In the genomic region with DNA sequence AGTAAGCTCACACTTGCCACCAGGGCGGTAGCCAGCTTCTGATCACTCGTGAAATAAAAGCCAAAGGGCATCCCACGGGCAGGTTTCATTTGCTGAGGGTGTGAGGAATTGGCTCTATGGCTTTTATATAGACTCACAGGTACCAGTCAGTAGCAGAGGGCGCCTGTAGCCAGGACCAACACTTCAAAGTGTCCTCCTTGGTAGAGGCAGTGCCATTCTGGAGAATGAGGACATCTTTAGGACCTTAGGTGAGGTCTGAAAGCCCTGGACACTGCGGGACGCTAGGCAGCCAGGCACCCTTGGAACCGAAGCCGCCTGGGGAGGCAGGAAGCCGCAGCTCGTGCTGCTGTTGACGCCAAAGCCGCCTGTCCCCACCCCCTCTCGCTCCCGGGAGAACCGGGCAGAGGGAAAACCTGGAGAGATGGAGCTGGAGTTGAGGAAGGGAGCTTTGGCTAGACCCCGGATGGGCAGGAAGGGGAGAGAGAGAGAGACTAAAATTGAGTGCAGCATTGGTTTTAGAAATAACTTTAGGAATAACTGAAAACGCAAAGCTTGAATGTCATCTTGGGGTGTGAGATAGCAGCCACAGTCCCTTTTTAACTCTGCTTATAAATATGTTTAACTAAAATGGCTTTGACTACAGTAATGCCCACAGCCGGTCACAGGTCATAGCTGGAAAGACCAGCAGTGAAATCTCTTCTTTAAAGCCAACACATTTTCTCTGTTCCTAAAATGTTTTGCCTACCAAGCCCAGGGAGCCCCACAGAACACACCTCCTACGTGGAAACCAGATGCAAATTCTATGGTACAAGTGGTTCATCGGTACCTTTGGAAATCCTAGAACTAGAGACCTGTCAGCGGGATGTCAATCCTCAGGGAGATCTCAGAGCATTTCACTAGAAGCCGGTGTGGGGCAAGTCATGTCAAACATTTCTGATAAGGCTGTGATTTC, we compare ENCODE assay signal across 1 cellular context.
TF ChIP-seq lines count a peak whose summit lies in the region.

No MANE protein-coding gene starts in this region.

TF ChIP-seq in K562, 482 proteins besides CTCF, POLR2A, EP300 and RAD21 (continued from another document and continues in another):
- TF ChIP-seq CREM (IDR thresholded peaks at IDR 0.05; ENCODE audit: low read depth) (peak; percentile 75), BCOR (IDR thresholded peaks at IDR 0.05) (peak; percentile 55; the same call in 1 of the 2 replicates), CBFB (CRISPR knock-in tag; IDR thresholded peaks at IDR 0.05) (no peak), ZNF324 (CRISPR knock-in tag; IDR thresholded peaks at IDR 0.05) (no peak), TAL1 (IDR thresholded peaks at IDR 0.05) (no peak), JUNB (CRISPR knock-in tag; conservative IDR thresholded peaks at IDR 0.05) (0 out of 2 replicates have a peak, but pooled peaks have one; percentile 1), TRIM24 (IDR thresholded peaks at IDR 0.05) (peak; percentile 29 to 68; a peak in 3 of 4 replicates), ZNF217 (CRISPR knock-in tag; IDR thresholded peaks at IDR 0.05) (no peak), TCF15 (CRISPR knock-in tag; IDR thresholded peaks at IDR 0.05) (no peak), ATF1 (CRISPR knock-in tag; IDR thresholded peaks at IDR 0.05) (no peak), ATF1 (tag; IDR thresholded peaks at IDR 0.05) (peak; percentile 82), HDAC3 (IDR thresholded peaks at IDR 0.05; ENCODE audit: borderline replicate concordance, partially characterized antibody) (peak; percentile 34), ZNF224 (CRISPR knock-in tag; IDR thresholded peaks at IDR 0.05) (no peak), PHF8 (IDR thresholded peaks at IDR 0.05; ENCODE audit: borderline replicate concordance, low read length) (peak; percentile 54; the same call in 1 of the 2 replicates), ZNF445 (CRISPR knock-in tag; IDR thresholded peaks at IDR 0.05; ENCODE audit: low read depth) (no peak), NR4A1 (CRISPR knock-in tag; IDR thresholded peaks at IDR 0.05) (no peak), NR4A1 (tag; IDR thresholded peaks at IDR 0.05) (peak; percentile 80; the same call in 1 of the 2 replicates), KAT7 (CRISPR knock-in tag; IDR thresholded peaks at IDR 0.05; ENCODE audit: borderline replicate concordance) (peak; percentile 95), MAX (CRISPR knock-in tag; IDR thresholded peaks at IDR 0.05) (peak; percentile 94), SNRNP70 (optimal IDR thresholded peaks at IDR 0.05; ENCODE audit: low read depth, low read length) (no peak), KLF16 (IDR thresholded peaks at IDR 0.05) (no peak), CHD1 (IDR thresholded peaks at IDR 0.05; ENCODE audit: low read length) (no peak), RBM34 (IDR thresholded peaks at IDR 0.05; ENCODE audit: borderline replicate concordance, insufficient read depth, low read length) (no peak), THRB (CRISPR knock-in tag; conservative IDR thresholded peaks at IDR 0.05) (0 out of 2 replicates have a peak, but pooled peaks have one; percentile 36), RCOR1 (IDR thresholded peaks at IDR 0.05; ENCODE audit: borderline replicate concordance in 1 of 2, low read depth in 2 of 2, low read length in 2 of 2) (peak in 1 of 2 experiments; percentile 81; a peak in 2 of 4 replicates), ZNF175 (CRISPR knock-in tag; IDR thresholded peaks at IDR 0.05; ENCODE audit: low read depth) (peak; percentile 84), MCM5 (IDR thresholded peaks at IDR 0.05; ENCODE audit: low read depth) (no peak), ZSCAN32 (CRISPR knock-in tag; IDR thresholded peaks at IDR 0.05) (no peak), ETS2 (tag; IDR thresholded peaks at IDR 0.05; ENCODE audit: borderline replicate concordance, poor library complexity, severe bottlenecking) (no peak), PKNOX1 (IDR thresholded peaks at IDR 0.05) (peak; percentile 77), ERF (CRISPR knock-in tag; IDR thresholded peaks at IDR 0.05) (peak; percentile 46; the same call in 1 of the 2 replicates), NONO (IDR thresholded peaks at IDR 0.05; ENCODE audit: low read depth in 2 of 2, low read length in 1 of 2) (no peak), TEAD4 (IDR thresholded peaks at IDR 0.05; ENCODE audit: low read length) (peak; percentile 30; the same call in 1 of the 2 replicates), TEAD4 (CRISPR knock-in tag; IDR thresholded peaks at IDR 0.05; ENCODE audit: borderline replicate concordance) (no peak), FOXA1 (IDR thresholded peaks at IDR 0.05; ENCODE audit: borderline replicate concordance) (no peak), DDX20 (tag; IDR thresholded peaks at IDR 0.05; ENCODE audit: low read depth) (no peak), MITF (IDR thresholded peaks at IDR 0.05) (no peak), ELF1 (tag; IDR thresholded peaks at IDR 0.05) (peak; percentile 80), RUNX1 (IDR thresholded peaks at IDR 0.05; ENCODE audit: low read depth) (no peak), DEAF1 (CRISPR knock-in tag; IDR thresholded peaks at IDR 0.05) (peak; percentile 45), SIRT6 (IDR thresholded peaks at IDR 0.05; ENCODE audit: low read depth, low read length) (no peak), ELF4 (CRISPR knock-in tag; IDR thresholded peaks at IDR 0.05) (peak; percentile 88), HNRNPL (IDR thresholded peaks at IDR 0.05; ENCODE audit: low read depth, low read length) (no peak), CBX1 (IDR thresholded peaks at IDR 0.05; ENCODE audit: low read depth) (0 out of 2 replicates have a peak, but pooled peaks have one; percentile 38), NR3C1 (CRISPR knock-in tag; IDR thresholded peaks at IDR 0.05) (no peak)
- TF ChIP-seq, protein P1, sequence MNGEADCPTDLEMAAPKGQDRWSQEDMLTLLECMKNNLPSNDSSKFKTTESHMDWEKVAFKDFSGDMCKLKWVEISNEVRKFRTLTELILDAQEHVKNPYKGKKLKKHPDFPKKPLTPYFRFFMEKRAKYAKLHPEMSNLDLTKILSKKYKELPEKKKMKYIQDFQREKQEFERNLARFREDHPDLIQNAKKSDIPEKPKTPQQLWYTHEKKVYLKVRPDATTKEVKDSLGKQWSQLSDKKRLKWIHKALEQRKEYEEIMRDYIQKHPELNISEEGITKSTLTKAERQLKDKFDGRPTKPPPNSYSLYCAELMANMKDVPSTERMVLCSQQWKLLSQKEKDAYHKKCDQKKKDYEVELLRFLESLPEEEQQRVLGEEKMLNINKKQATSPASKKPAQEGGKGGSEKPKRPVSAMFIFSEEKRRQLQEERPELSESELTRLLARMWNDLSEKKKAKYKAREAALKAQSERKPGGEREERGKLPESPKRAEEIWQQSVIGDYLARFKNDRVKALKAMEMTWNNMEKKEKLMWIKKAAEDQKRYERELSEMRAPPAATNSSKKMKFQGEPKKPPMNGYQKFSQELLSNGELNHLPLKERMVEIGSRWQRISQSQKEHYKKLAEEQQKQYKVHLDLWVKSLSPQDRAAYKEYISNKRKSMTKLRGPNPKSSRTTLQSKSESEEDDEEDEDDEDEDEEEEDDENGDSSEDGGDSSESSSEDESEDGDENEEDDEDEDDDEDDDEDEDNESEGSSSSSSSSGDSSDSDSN (IDR thresholded peaks at IDR 0.05; ENCODE audit: borderline replicate concordance in 1 of 2, low read depth in 2 of 2, low read length in 2 of 2) = 0 out of 4 replicates have a peak, but pooled peaks of 1 of the 2 experiments have one; percentile 66
- TF ChIP-seq, protein P2, sequence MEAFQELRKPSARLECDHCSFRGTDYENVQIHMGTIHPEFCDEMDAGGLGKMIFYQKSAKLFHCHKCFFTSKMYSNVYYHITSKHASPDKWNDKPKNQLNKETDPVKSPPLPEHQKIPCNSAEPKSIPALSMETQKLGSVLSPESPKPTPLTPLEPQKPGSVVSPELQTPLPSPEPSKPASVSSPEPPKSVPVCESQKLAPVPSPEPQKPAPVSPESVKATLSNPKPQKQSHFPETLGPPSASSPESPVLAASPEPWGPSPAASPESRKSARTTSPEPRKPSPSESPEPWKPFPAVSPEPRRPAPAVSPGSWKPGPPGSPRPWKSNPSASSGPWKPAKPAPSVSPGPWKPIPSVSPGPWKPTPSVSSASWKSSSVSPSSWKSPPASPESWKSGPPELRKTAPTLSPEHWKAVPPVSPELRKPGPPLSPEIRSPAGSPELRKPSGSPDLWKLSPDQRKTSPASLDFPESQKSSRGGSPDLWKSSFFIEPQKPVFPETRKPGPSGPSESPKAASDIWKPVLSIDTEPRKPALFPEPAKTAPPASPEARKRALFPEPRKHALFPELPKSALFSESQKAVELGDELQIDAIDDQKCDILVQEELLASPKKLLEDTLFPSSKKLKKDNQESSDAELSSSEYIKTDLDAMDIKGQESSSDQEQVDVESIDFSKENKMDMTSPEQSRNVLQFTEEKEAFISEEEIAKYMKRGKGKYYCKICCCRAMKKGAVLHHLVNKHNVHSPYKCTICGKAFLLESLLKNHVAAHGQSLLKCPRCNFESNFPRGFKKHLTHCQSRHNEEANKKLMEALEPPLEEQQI (IDR thresholded peaks at IDR 0.05) = peak; percentile 47; the same call in 1 of the 2 replicates
- TF ChIP-seq, protein P3, sequence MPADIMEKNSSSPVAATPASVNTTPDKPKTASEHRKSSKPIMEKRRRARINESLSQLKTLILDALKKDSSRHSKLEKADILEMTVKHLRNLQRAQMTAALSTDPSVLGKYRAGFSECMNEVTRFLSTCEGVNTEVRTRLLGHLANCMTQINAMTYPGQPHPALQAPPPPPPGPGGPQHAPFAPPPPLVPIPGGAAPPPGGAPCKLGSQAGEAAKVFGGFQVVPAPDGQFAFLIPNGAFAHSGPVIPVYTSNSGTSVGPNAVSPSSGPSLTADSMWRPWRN (IDR thresholded peaks at IDR 0.05; ENCODE audit: low read depth) = peak; percentile 63; the same call in 1 of the 2 replicates
- TF ChIP-seq, protein P4, sequence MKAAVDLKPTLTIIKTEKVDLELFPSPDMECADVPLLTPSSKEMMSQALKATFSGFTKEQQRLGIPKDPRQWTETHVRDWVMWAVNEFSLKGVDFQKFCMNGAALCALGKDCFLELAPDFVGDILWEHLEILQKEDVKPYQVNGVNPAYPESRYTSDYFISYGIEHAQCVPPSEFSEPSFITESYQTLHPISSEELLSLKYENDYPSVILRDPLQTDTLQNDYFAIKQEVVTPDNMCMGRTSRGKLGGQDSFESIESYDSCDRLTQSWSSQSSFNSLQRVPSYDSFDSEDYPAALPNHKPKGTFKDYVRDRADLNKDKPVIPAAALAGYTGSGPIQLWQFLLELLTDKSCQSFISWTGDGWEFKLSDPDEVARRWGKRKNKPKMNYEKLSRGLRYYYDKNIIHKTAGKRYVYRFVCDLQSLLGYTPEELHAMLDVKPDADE (conservative IDR thresholded peaks at IDR 0.05; ENCODE audit: control insufficient read depth, low read depth, low read length) = no peak
- TF ChIP-seq, protein P5, sequence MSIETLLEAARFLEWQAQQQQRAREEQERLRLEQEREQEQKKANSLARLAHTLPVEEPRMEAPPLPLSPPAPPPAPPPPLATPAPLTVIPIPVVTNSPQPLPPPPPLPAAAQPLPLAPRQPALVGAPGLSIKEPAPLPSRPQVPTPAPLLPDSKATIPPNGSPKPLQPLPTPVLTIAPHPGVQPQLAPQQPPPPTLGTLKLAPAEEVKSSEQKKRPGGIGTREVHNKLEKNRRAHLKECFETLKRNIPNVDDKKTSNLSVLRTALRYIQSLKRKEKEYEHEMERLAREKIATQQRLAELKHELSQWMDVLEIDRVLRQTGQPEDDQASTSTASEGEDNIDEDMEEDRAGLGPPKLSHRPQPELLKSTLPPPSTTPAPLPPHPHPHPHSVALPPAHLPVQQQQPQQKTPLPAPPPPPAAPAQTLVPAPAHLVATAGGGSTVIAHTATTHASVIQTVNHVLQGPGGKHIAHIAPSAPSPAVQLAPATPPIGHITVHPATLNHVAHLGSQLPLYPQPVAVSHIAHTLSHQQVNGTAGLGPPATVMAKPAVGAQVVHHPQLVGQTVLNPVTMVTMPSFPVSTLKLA (conservative IDR thresholded peaks at IDR 0.05) = peak; percentile 86 to 92
